Comparison of ENCODE assay signal across 1 cellular context in the genomic region with DNA sequence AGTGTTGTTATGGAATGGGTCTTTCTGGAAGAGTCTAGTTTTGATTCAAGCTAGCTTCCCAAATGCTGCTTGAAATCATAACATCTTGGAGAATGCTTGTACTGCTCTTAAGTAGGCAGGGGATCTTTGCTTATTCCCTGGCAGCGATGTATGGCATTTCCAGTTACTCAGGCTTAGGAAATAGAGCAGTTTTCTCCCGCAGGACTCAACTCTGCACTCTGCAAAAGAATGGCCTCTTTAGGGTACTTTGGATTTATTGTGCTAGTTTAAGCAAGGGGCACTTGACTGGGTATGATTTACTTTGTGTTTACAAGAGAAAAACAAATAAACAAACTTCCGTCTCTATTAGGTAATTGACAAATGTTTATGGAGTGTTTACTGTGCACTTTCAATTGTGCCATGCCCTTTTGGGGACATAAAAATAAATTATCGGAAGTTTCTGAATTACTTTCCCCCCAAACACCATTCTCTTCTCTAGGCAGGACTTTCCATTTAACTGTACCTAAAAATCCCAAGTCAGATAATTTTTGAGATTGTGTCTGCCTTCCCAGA.
TF ChIP-seq lines count a peak whose summit lies in the region.

No MANE protein-coding gene starts in this region.

TF ChIP-seq in IMR-90, 13 proteins besides CTCF, POLR2A, EP300 and RAD21 (continued from another document):
- TF ChIP-seq, protein P1, sequence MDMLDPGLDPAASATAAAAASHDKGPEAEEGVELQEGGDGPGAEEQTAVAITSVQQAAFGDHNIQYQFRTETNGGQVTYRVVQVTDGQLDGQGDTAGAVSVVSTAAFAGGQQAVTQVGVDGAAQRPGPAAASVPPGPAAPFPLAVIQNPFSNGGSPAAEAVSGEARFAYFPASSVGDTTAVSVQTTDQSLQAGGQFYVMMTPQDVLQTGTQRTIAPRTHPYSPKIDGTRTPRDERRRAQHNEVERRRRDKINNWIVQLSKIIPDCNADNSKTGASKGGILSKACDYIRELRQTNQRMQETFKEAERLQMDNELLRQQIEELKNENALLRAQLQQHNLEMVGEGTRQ (IDR thresholded peaks at IDR 0.05; ENCODE audit: low read depth, low read length): no peak
- TF ChIP-seq MXI1 (IDR thresholded peaks at IDR 0.05; ENCODE audit: borderline replicate concordance, low read depth, low read length) (no peak), CHD1 (IDR thresholded peaks at IDR 0.05; ENCODE audit: low read depth, low read length) (no peak), SMC3 (IDR thresholded peaks at IDR 0.05; ENCODE audit: low read depth, low read length) (no peak), MAFK (IDR thresholded peaks at IDR 0.05; ENCODE audit: low read depth, low read length) (no peak)
- TF ChIP-seq, protein P2, sequence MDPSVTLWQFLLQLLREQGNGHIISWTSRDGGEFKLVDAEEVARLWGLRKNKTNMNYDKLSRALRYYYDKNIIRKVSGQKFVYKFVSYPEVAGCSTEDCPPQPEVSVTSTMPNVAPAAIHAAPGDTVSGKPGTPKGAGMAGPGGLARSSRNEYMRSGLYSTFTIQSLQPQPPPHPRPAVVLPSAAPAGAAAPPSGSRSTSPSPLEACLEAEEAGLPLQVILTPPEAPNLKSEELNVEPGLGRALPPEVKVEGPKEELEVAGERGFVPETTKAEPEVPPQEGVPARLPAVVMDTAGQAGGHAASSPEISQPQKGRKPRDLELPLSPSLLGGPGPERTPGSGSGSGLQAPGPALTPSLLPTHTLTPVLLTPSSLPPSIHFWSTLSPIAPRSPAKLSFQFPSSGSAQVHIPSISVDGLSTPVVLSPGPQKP (IDR thresholded peaks at IDR 0.05; ENCODE audit: borderline replicate concordance, low read depth, low read length): no peak
